ENCODE assay signal across 15 cellular contexts in genomic region chr5:124080256-124080655, GRCh38.
"Had no signal": no experiment of that assay in that cellular context is flagged by ENCODE, and none has a peak within 500 bp of the region (broad histone marks: within the 10 kb centered on the region; RNA-seq: fewer than 3 reads in every experiment).

No MANE protein-coding gene starts in this region.

- H3K9me3 ChIP-seq: gastrocnemius medialis, suprapubic skin had no signal

- H3K4me1 ChIP-seq: gastrocnemius medialis, heart right ventricle, suprapubic skin had no signal

- H3K9me3 Mint-ChIP-seq: activated naive CD8-positive, alpha-beta T cell treated with anti-CD3 and anti-CD28 coated beads, Interleukin-2, amount 10 ng/mL, durations not matched to agents 7 days and 5 days had no signal

- H3K27ac Mint-ChIP-seq: activated CD4-positive, alpha-beta memory T cell treated with anti-CD3 and anti-CD28 coated beads for 36 hours; activated naive CD8-positive, alpha-beta T cell treated with anti-CD3 and anti-CD28 coated beads, Interleukin-2, amount 10 ng/mL, durations not matched to agents 7 days and 5 days; type B pancreatic cell had no signal

- DNase-seq: activated CD4-positive, alpha-beta memory T cell treated with anti-CD3 and anti-CD28 coated beads for 36 hours; activated gamma-delta T cell treated with Interleukin-2 at 50 U/mL for 16 hours; activated naive CD8-positive, alpha-beta T cell treated with anti-CD3 and anti-CD28 coated beads, Interleukin-2, amount 10 ng/mL, durations not matched to agents 7 days and 5 days; activated T-cell treated with anti-CD3 and anti-CD28 coated beads, Interleukin-2, amount 50 U/mL, for 48 hours; aorta; gastrocnemius medialis; heart right ventricle; kidney; left ventricle myocardium superior; stimulated activated CD4-positive, alpha-beta T cell treated with anti-CD3 and anti-CD28 coated beads, Interleukin-2, amount 100 ng/mL, for 48 hours; stimulated activated naive CD8-positive, alpha-beta T cell treated with anti-CD3 and anti-CD28 coated beads, Interleukin-15, Interleukin-2, amounts not matched to agents 100 U/mL and 50 U/mL, for 24 hours; T-helper 9 cell had no signal

- H3K36me3 Mint-ChIP-seq: activated CD4-positive, alpha-beta memory T cell treated with anti-CD3 and anti-CD28 coated beads for 36 hours; activated naive CD8-positive, alpha-beta T cell treated with anti-CD3 and anti-CD28 coated beads, Interleukin-2, amount 10 ng/mL, durations not matched to agents 7 days and 5 days; type B pancreatic cell had no signal

- H3K27me3 ChIP-seq: cardiac muscle cell, gastrocnemius medialis, heart right ventricle, suprapubic skin had no signal

- H3K4me3 ChIP-seq: cardiac muscle cell, gastrocnemius medialis, heart right ventricle, suprapubic skin had no signal

- H3K36me3 ChIP-seq: cardiac muscle cell, gastrocnemius medialis, heart right ventricle, suprapubic skin had no signal

- ATAC-seq: gastrocnemius medialis; heart right ventricle; left ventricle myocardium superior; stimulated activated naive CD8-positive, alpha-beta T cell treated with anti-CD3 and anti-CD28 coated beads, Interleukin-15, Interleukin-2, amounts not matched to agents 100 U/mL and 50 U/mL, for 24 hours had no signal

- H3K4me3 Mint-ChIP-seq: activated CD4-positive, alpha-beta memory T cell treated with anti-CD3 and anti-CD28 coated beads for 36 hours; activated naive CD8-positive, alpha-beta T cell treated with anti-CD3 and anti-CD28 coated beads, Interleukin-2, amount 10 ng/mL, durations not matched to agents 7 days and 5 days; type B pancreatic cell had no signal

- H3K27me3 Mint-ChIP-seq: activated CD4-positive, alpha-beta memory T cell treated with anti-CD3 and anti-CD28 coated beads for 36 hours; activated naive CD8-positive, alpha-beta T cell treated with anti-CD3 and anti-CD28 coated beads, Interleukin-2, amount 10 ng/mL, durations not matched to agents 7 days and 5 days had no signal

- H3K27ac ChIP-seq: cardiac muscle cell, gastrocnemius medialis, heart right ventricle, suprapubic skin had no signal

- H3K4me1 Mint-ChIP-seq: activated naive CD8-positive, alpha-beta T cell treated with anti-CD3 and anti-CD28 coated beads, Interleukin-2, amount 10 ng/mL, durations not matched to agents 7 days and 5 days had no signal
